19 cellular contexts compared by ENCODE assay signal in the genomic region with DNA sequence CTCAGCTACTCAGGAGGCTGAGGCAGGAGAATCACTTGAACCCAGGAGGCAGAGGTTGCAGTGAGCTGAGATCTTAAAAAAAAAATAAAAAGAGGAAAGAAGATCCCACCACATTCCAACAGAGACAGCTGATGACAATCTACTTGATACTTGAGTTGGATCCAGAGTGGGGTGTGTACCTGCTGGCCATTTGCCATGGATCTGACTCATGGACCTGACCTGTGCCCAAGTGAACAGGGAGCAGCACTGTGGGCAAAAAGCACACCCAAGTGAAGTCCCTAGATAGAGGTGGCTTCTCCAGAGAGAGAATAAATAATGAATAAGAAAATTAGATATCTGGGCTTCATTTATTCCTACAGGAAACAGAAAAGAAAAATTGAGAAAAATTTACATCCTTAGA.
A peak's percentile ranks its signal among the peaks of the same experiment; 100 is the strongest.
DNase-seq lines count a peak whose midpoint lies in the region; ATAC-seq, FAIRE-seq and TF ChIP-seq lines count a peak whose summit lies in the region.
"Had no signal": no experiment of that assay in that cellular context is flagged by ENCODE, and none has a peak within 500 bp of the region (broad histone marks: within the 10 kb centered on the region; RNA-seq: fewer than 3 reads in every experiment).

No MANE protein-coding gene starts in this region.

- H4K20me1 ChIP-seq in HCT116 (ENCODE audit: insufficient read depth) (no peaks in the 10 kb centered on the region), keratinocyte (ENCODE audit: control insufficient read depth, extremely low read depth, insufficient read depth, low read length) (no peaks in the 10 kb centered on the region)

- H3K9me2 ChIP-seq in HCT116 (ENCODE audit: insufficient read depth), result no peaks in the 10 kb centered on the region

- no peaks in the 10 kb centered on the region for H3K9me1 ChIP-seq in keratinocyte (ENCODE audit: control insufficient read depth, extremely low read depth, insufficient read depth, low read length)

- RAD21 ChIA-PET in HCT116 (lab: Charles Lee; ENCODE audit: low non-redundant PET in 1 of 2, low total read pairs in 2 of 2, uncharacterized antibody in 2 of 2, unreplicated experiment in 2 of 2), result no interaction called here

- DNase-seq in HCT116 (ENCODE audit: low read depth, low spot score) (peak; percentile 34), RWPE1 (ENCODE audit: low spot score) (peak; percentile 90), keratinocyte (ENCODE audit: low read depth, low spot score) (peak; percentile 41), small intestine (peak; percentile 97), GM12892 (ENCODE audit: insufficient read length) (no peak), amygdala (lab: John Stamatoyannopoulos, UW) (no peak)
- DNase-seq: activated CD8-positive, alpha-beta T cell treated with anti-CD3 and anti-CD28 coated beads, Interleukin-2, amount 10 ng/mL, durations not matched to agents 7 days and 5 days; activated T-cell treated with anti-CD3 and anti-CD28 coated beads, Interleukin-2, amount 50 U/mL, for 72 hours; CD4-positive, alpha-beta T cell; DND-41; kidney; NCI-H1436; stimulated activated CD4-positive, alpha-beta T cell treated with anti-CD3 and anti-CD28 coated beads, Interleukin-12 subunit alpha, Interleukin-12 subunit beta, amount 100 ng/mL, for 4 hours; stimulated activated CD8-positive, alpha-beta memory T cell treated with anti-CD3 and anti-CD28 coated beads, Interleukin-4, amount 100 ng/mL, for 48 hours; substantia nigra had no signal

- TF ChIP-seq CTCF in HCT116 (IDR thresholded peaks at IDR 0.05 in 2 of 3, conservative IDR thresholded peaks at IDR 0.05 in 1 of 3; ENCODE audit: borderline replicate concordance in 1 of 3, insufficient read depth in 1 of 3, low read depth in 2 of 3, low read length in 2 of 3), result no peak
- TF ChIP-seq CTCF in RWPE1 (conservative IDR thresholded peaks at IDR 0.05; ENCODE audit: low read depth), result no peak
- TF ChIP-seq CTCF in keratinocyte (optimal IDR thresholded peaks at IDR 0.05 in 1 of 3, IDR thresholded peaks at IDR 0.05 in 1 of 3, conservative IDR thresholded peaks at IDR 0.05 in 1 of 3; ENCODE audit: extremely low read depth in 1 of 3, insufficient read depth in 2 of 3, low read length in 3 of 3), result no peak

- H3K4me2 ChIP-seq in HCT116 (ENCODE audit: low read length) (peak overlapping the region; percentile 58), keratinocyte (ENCODE audit: control insufficient read depth, extremely low read depth, insufficient read depth, low read depth, low read length) (no peak overlapping the region)
- H3K4me2 ChIP-seq: GM23338 had no signal

- H3K4me1 ChIP-seq in HCT116 (ENCODE audit: control insufficient read depth in 1 of 2, insufficient read depth in 2 of 2, low read length in 2 of 2), result peaks cover 39 to 57% of the 10 kb centered on the region in 2 experiments
- peaks cover 7% of the 10 kb centered on the region for H3K4me1 ChIP-seq in keratinocyte (ENCODE audit: control insufficient read depth, extremely low read depth, insufficient read depth, low read length)
- no peaks in the 10 kb centered on the region for H3K4me1 ChIP-seq in small intestine (ENCODE audit: control insufficient read depth in 2 of 2, insufficient read depth in 1 of 2, low read depth in 1 of 2, low read length in 1 of 2)

- no peak overlapping the region for H3K27ac ChIP-seq in HCT116 (ENCODE audit: low read depth, low read length)
- H3K27ac ChIP-seq in RWPE1, result no peak overlapping the region
- H3K27ac ChIP-seq in keratinocyte (ENCODE audit: control insufficient read depth, insufficient read depth, low read length), result no peak overlapping the region
- H3K27ac ChIP-seq in small intestine (ENCODE audit: low read depth in 1 of 2, low read length in 1 of 2), result peak overlapping the region; percentile 74 to 96
- H3K27ac ChIP-seq: SK-N-MC had no signal

- H3K36me3 ChIP-seq in HCT116 (ENCODE audit: control insufficient read depth in 1 of 2, insufficient read depth in 2 of 2, low read length in 2 of 2), result no peaks in the 10 kb centered on the region
- H3K36me3 ChIP-seq in keratinocyte (ENCODE audit: control insufficient read depth in 2 of 2, extremely low read depth in 1 of 2, insufficient read depth in 2 of 2, low read length in 2 of 2), result no peaks in the 10 kb centered on the region
- H3K36me3 ChIP-seq in small intestine (ENCODE audit: control insufficient read depth in 2 of 2, insufficient read depth in 2 of 2, low read length in 2 of 2), result no peaks in the 10 kb centered on the region

- POLR2A ChIA-PET in HCT116 (lab: Charles Lee) (no interaction called here), RWPE1 (lab: Yijun Ruan, JAX; ENCODE audit: low non-redundant PET) (no interaction called here)

- H3K9ac ChIP-seq in HCT116 (ENCODE audit: low read length) (no peak overlapping the region), keratinocyte (ENCODE audit: control insufficient read depth, extremely low read depth, insufficient read depth, low read length) (no peak overlapping the region)

- no TSS peak for BruUV-seq in HCT116 (replicated peaks; lab: Mats Ljungman, UMichigan)

- H3K9me3 ChIP-seq in HCT116 (ENCODE audit: control insufficient read depth in 1 of 2, insufficient read depth in 1 of 2, low read depth in 1 of 2, low read length in 2 of 2) (no peaks in the 10 kb centered on the region), keratinocyte (ENCODE audit: control insufficient read depth, low read depth, low read length) (no peaks in the 10 kb centered on the region), small intestine (ENCODE audit: control insufficient read depth, low read depth) (no peaks in the 10 kb centered on the region)

- no peaks in the 10 kb centered on the region for H3K27me3 ChIP-seq in HCT116 (ENCODE audit: insufficient read depth, low read length)
- no peaks in the 10 kb centered on the region for H3K27me3 ChIP-seq in keratinocyte (ENCODE audit: control insufficient read depth, extremely low read depth, insufficient read depth, low read length)
- H3K27me3 ChIP-seq in small intestine (ENCODE audit: control insufficient read depth in 2 of 2, insufficient read depth in 2 of 2, low read length in 2 of 2), result no peaks in the 10 kb centered on the region

- FAIRE-seq in keratinocyte (lab: Jason Lieb, UNC) (peak; percentile 36), small intestine (lab: Jason Lieb, UNC) (no peak), GM12892 (lab: Jason Lieb, UNC) (no peak)
- FAIRE-seq: GM18507, kidney had no signal

- no peak for TF ChIP-seq RAD21 in HCT116 (IDR thresholded peaks at IDR 0.05; ENCODE audit: low read depth)

- peak; percentile 37; the same call in 1 of the 2 replicates for ATAC-seq in HCT116
- no peak for ATAC-seq in HG03469 (IDR thresholded peaks at IDR 0.05; ENCODE audit: unreplicated experiment)
- ATAC-seq: activated CD8-positive, alpha-beta T cell treated with anti-CD3 and anti-CD28 coated beads, Interleukin-2, amount 10 ng/mL, durations not matched to agents 7 days and 5 days; activated T-cell treated with anti-CD3 and anti-CD28 coated beads, Interleukin-2, amount 50 U/mL, for 72 hours; GM23338 had no signal

- intact Hi-C loops in HCT116 (cut with micrococcal nuclease), result loop anchor here (5.0 kb wide), 1 partner anchor 139 kb away; a partner anchor contains a TSS

- dilution Hi-C loops in keratinocyte (cut with MboI; ENCODE audit: extremely low pct_ligation_motif_present, low sequenced_read_pairs), result no loop called here

- no peaks in the 10 kb centered on the region for H3K79me2 ChIP-seq in HCT116 (ENCODE audit: insufficient read depth, low read length)
- no peaks in the 10 kb centered on the region for H3K79me2 ChIP-seq in keratinocyte (ENCODE audit: control insufficient read depth, insufficient read depth, low read length)

- H3K4me3 ChIP-seq in HCT116 (replicated peaks in 1 of 2; ENCODE audit: low read depth in 1 of 2, low read length in 2 of 2) (no peak overlapping the region; a peak in 1 of 4 replicates), keratinocyte (ENCODE audit: control insufficient read depth in 2 of 3, extremely low read depth in 1 of 3, insufficient read depth in 2 of 3, low read depth in 1 of 3, low read length in 3 of 3) (no peak overlapping the region), small intestine (ENCODE audit: low read depth in 1 of 2, low read length in 2 of 2) (no peak overlapping the region)
- H3K4me3 ChIP-seq: GM23338, SK-N-MC had no signal

- CTCF ChIA-PET in HCT116 (lab: Charles Lee) (no interaction called here), RWPE1 (lab: Yijun Ruan, JAX) (no interaction called here)

- H2AFZ ChIP-seq in HCT116 (ENCODE audit: low read depth, low read length, poor library complexity, severe bottlenecking) (peak overlapping the region; percentile 31), keratinocyte (ENCODE audit: control insufficient read depth, low read length) (no peak overlapping the region)
- H2AFZ ChIP-seq: GM23338 had no signal

- TF ChIP-seq POLR2A in HCT116 (IDR thresholded peaks at IDR 0.05; ENCODE audit: borderline replicate concordance, extremely low read depth, insufficient read depth, insufficient read length) (no peak), GM12892 (IDR thresholded peaks at IDR 0.05; ENCODE audit: low read depth, low read length) (no peak)

TF ChIP-seq in HCT116, 20 proteins besides CTCF, POLR2A, EP300 and RAD21:
- TF ChIP-seq SP1 (IDR thresholded peaks at IDR 0.05; ENCODE audit: low read depth), result peak; percentile 41
- peak; percentile 52; the same call in 1 of the 2 replicates for TF ChIP-seq FOSL1 (IDR thresholded peaks at IDR 0.05; ENCODE audit: low read depth)
- no peak for TF ChIP-seq EGR1 (IDR thresholded peaks at IDR 0.05; ENCODE audit: low read depth)
- TF ChIP-seq POLR2AphosphoS5 (IDR thresholded peaks at IDR 0.05; ENCODE audit: low read depth, low read length), result peak; percentile 42; the same call in 1 of the 2 replicates
- TF ChIP-seq JUND (IDR thresholded peaks at IDR 0.05), result peak; percentile 58

Comparison
In these comparisons a context has a peak if more than half of its experiments do, and no peak if none do; other contexts are left out.
1. DNase-seq: peak in HCT116 (single experiment), RWPE1 (single experiment), keratinocyte (single experiment) and small intestine (single experiment); none in GM12892 (single experiment) and amygdala (0 of 56).
2. H3K27ac ChIP-seq: peak in small intestine (2 of 2); none in HCT116 (single experiment), RWPE1 (single experiment) and keratinocyte (single experiment).